ENCODE assay signal across 23 cellular contexts in genomic region chr1:220320709-220321108, GRCh38. TPM values are rescaled to one million over a fixed set of nuclear protein-coding genes. Genes with fewer than 3 reads are reported as not detected.
DNase-seq lines count a peak whose midpoint lies in the region; ATAC-seq, FAIRE-seq and TF ChIP-seq lines count a peak whose summit lies in the region.
"Had no signal": no experiment of that assay in that cellular context is flagged by ENCODE, and none has a peak within 500 bp of the region (broad histone marks: within the 10 kb centered on the region; RNA-seq: fewer than 3 reads in every experiment).

No MANE protein-coding gene starts in this region.

- H3K9ac ChIP-seq in HepG2 (ENCODE audit: insufficient read depth, low read depth, low read length) (no peak overlapping the region), K562 (ENCODE audit: insufficient read depth in 1 of 2, low read depth in 2 of 2, low read length in 2 of 2) (no peak overlapping the region)
- H3K9ac ChIP-seq: BLaER1 had no signal

- no peaks in the 10 kb centered on the region for H3K79me2 ChIP-seq in HepG2 (ENCODE audit: insufficient read depth, low read length)
- H3K79me2 ChIP-seq in K562 (ENCODE audit: control insufficient read depth, insufficient read depth, low read length), result no peaks in the 10 kb centered on the region

- H3K4me1 Mint-ChIP-seq in stimulated activated effector memory CD8-positive, alpha-beta T cell treated with anti-CD3 and anti-CD28 coated beads, Interleukin-12 subunit alpha, Interleukin-12 subunit beta, amount 100 ng/mL, for 72 hours, result no peaks in the 10 kb centered on the region
- H3K4me1 Mint-ChIP-seq: CD14-positive monocyte; CD4-positive, CD25-positive, alpha-beta regulatory T cell had no signal

- H3K9me1 ChIP-seq in K562 (ENCODE audit: control insufficient read depth, insufficient read depth, low read length), result no peaks in the 10 kb centered on the region

- TF ChIP-seq CTCF in HepG2 (CRISPR knock-in tag; IDR thresholded peaks at IDR 0.05) (no peak), right lobe of liver (IDR thresholded peaks at IDR 0.05) (no peak), K562 (IDR thresholded peaks at IDR 0.05 in 2 of 3, conservative IDR thresholded peaks at IDR 0.05 in 1 of 3; ENCODE audit: insufficient read depth in 2 of 3, low read depth in 1 of 3, low read length in 3 of 3) (no peak)

- in situ Hi-C loops in HepG2 (cut with HindIII; ENCODE audit: extremely low pct_ligation_motif_present, low pct_unique_long_range_greater_than_20kb), result no loop called here
- in situ Hi-C loops in K562 (cut with MboI), result no loop called here

- POLR2A ChIA-PET in HepG2 (lab: Yijun Ruan, JAX) (no interaction called here), K562 (lab: Yijun Ruan, JAX) (interaction anchor here (1.1 kb wide), 1 partner anchor 13 kb away, joined by 5 read pairs; no protein-coding TSS in a partner anchor)

- no peak overlapping the region for H3K4me2 ChIP-seq in HepG2 (ENCODE audit: low read depth, low read length)
- H3K4me2 ChIP-seq in K562 (ENCODE audit: insufficient read depth, low read length), result no peak overlapping the region
- H3K4me2 ChIP-seq: BLaER1 had no signal

- no peak for ATAC-seq in HepG2
- no peak for ATAC-seq in right lobe of liver
- no peak for ATAC-seq in K562
- ATAC-seq in stimulated activated effector memory CD8-positive, alpha-beta T cell treated with anti-CD3 and anti-CD28 coated beads, Interleukin-12 subunit alpha, Interleukin-12 subunit beta, amount 100 ng/mL, for 72 hours, result no peak

- H2AFZ ChIP-seq in HepG2 (ENCODE audit: low read length), result no peak overlapping the region
- no peak overlapping the region for H2AFZ ChIP-seq in K562 (ENCODE audit: low read depth, low read length)

- H3K4me3 Mint-ChIP-seq in stimulated activated effector memory CD8-positive, alpha-beta T cell treated with anti-CD3 and anti-CD28 coated beads, Interleukin-12 subunit alpha, Interleukin-12 subunit beta, amount 100 ng/mL, for 72 hours, result no peak overlapping the region
- H3K4me3 Mint-ChIP-seq: CD4-positive, alpha-beta memory T cell; CD4-positive, CD25-positive, alpha-beta regulatory T cell; CD8-positive, alpha-beta memory T cell had no signal

- WGBS in HepG2 (ENCODE audit: low lambda C conversion rate), result 0% methylated on average over 2 of the region's 2 CpGs
- WGBS in right lobe of liver (ENCODE audit: insufficient coverage, low coverage, low lambda C conversion rate, missing lambda C conversion rate), result no CpG with 5 or more reads among the region's 2 CpGs
- WGBS in K562 (ENCODE audit: insufficient coverage, low coverage, missing lambda C conversion rate), result 0% methylated on average over 2 of the region's 2 CpGs

- TF ChIP-seq POLR2A in HepG2 (IDR thresholded peaks at IDR 0.05; ENCODE audit: insufficient read depth in 1 of 2, low read depth in 2 of 2, low read length in 2 of 2) (no peak), right lobe of liver (IDR thresholded peaks at IDR 0.05) (no peak), K562 (conservative IDR thresholded peaks at IDR 0.05) (no peak)

- H3K9me3 Mint-ChIP-seq in stimulated activated effector memory CD8-positive, alpha-beta T cell treated with anti-CD3 and anti-CD28 coated beads, Interleukin-12 subunit alpha, Interleukin-12 subunit beta, amount 100 ng/mL, for 72 hours, result no peaks in the 10 kb centered on the region
- H3K9me3 Mint-ChIP-seq: CD4-positive, alpha-beta memory T cell; CD8-positive, alpha-beta memory T cell had no signal

- H3K4me3 ChIP-seq in HepG2 (replicated peaks in 1 of 3; ENCODE audit: insufficient read depth in 1 of 3, low read depth in 2 of 3, low read length in 3 of 3), result no peak overlapping the region
- no peak overlapping the region for H3K4me3 ChIP-seq in right lobe of liver
- no peak overlapping the region for H3K4me3 ChIP-seq in K562
- H3K4me3 ChIP-seq: BLaER1 had no signal

- no peaks in the 10 kb centered on the region for H3K9me3 ChIP-seq in HepG2 (ENCODE audit: low read length)
- H3K9me3 ChIP-seq in right lobe of liver, result no peaks in the 10 kb centered on the region
- no peaks in the 10 kb centered on the region for H3K9me3 ChIP-seq in K562 (replicated peaks; ENCODE audit: control insufficient read depth, insufficient read depth, low read depth, low read length)
- H3K9me3 ChIP-seq: BE2C, BLaER1 had no signal

- no peak for TF ChIP-seq EP300 in HepG2 (IDR thresholded peaks at IDR 0.05; ENCODE audit: low read depth in 2 of 2, low read length in 2 of 2)
- TF ChIP-seq EP300 in HepG2 (CRISPR knock-in tag; IDR thresholded peaks at IDR 0.05; ENCODE audit: borderline replicate concordance), result no peak
- TF ChIP-seq EP300 in K562 (IDR thresholded peaks at IDR 0.05; ENCODE audit: low read length), result no peak

- no peak for FAIRE-seq in HepG2 (lab: Jason Lieb, UNC)
- no peak for FAIRE-seq in K562 (lab: Jason Lieb, UNC)
- FAIRE-seq: G401.6, GM12891, GM19239 had no signal

- no peaks in the 10 kb centered on the region for H3K36me3 Mint-ChIP-seq in stimulated activated effector memory CD8-positive, alpha-beta T cell treated with anti-CD3 and anti-CD28 coated beads, Interleukin-12 subunit alpha, Interleukin-12 subunit beta, amount 100 ng/mL, for 72 hours
- H3K36me3 Mint-ChIP-seq: CD14-positive monocyte; CD4-positive, alpha-beta memory T cell; CD4-positive, CD25-positive, alpha-beta regulatory T cell; CD8-positive, alpha-beta memory T cell had no signal

- H3K4me1 ChIP-seq in HepG2 (ENCODE audit: insufficient read depth, low read length) (no peaks in the 10 kb centered on the region), right lobe of liver (no peaks in the 10 kb centered on the region), K562 (replicated peaks in 1 of 2; ENCODE audit: control insufficient read depth in 2 of 2, insufficient read depth in 2 of 2, low read length in 2 of 2) (no peaks in the 10 kb centered on the region)
- H3K4me1 ChIP-seq: BE2C had no signal

- intact Hi-C loops in HepG2 (cut with micrococcal nuclease; ENCODE audit: unreplicated experiment) (no loop called here), right lobe of liver (cut with DNase I) (no loop called here), K562 (cut with micrococcal nuclease) (loop anchor here (1.0 to 2.0 kb wide), 2 partner anchors 24 to 102 kb away; no protein-coding TSS in a partner anchor)

- no TSS peak for BruUV-seq in HepG2 (replicated peaks; lab: Mats Ljungman, UMichigan)
- no TSS peak for BruUV-seq in K562 (replicated peaks; lab: Mats Ljungman, UMichigan)

- H4K20me1 ChIP-seq in HepG2 (ENCODE audit: insufficient read depth, low read length), result no peaks in the 10 kb centered on the region
- no peaks in the 10 kb centered on the region for H4K20me1 ChIP-seq in K562 (replicated peaks; ENCODE audit: control insufficient read depth, insufficient read depth, low read length)
- H4K20me1 ChIP-seq: BLaER1 had no signal

- no peak for TF ChIP-seq RAD21 in HepG2 (CRISPR knock-in tag; IDR thresholded peaks at IDR 0.05)
- TF ChIP-seq RAD21 in K562 (CRISPR knock-in tag; conservative IDR thresholded peaks at IDR 0.05 in 1 of 2, IDR thresholded peaks at IDR 0.05 in 1 of 2), result no peak

- H3K27ac Mint-ChIP-seq in stimulated activated effector memory CD8-positive, alpha-beta T cell treated with anti-CD3 and anti-CD28 coated beads, Interleukin-12 subunit alpha, Interleukin-12 subunit beta, amount 100 ng/mL, for 72 hours, result no peak overlapping the region
- H3K27ac Mint-ChIP-seq: CD4-positive, alpha-beta memory T cell; CD4-positive, CD25-positive, alpha-beta regulatory T cell; CD8-positive, alpha-beta memory T cell had no signal

- DNase-seq in HepG2 (ENCODE audit: low spot score), result no peak
- DNase-seq in right lobe of liver, result no peak
- DNase-seq in K562 (ENCODE audit: extremely low read depth in 1 of 4, low spot score in 3 of 4), result no peak
- no peak for DNase-seq in NCI-H524 (lab: John Stamatoyannopoulos, UW)
- DNase-seq in stimulated activated effector memory CD8-positive, alpha-beta T cell treated with anti-CD3 and anti-CD28 coated beads, Interleukin-12 subunit alpha, Interleukin-12 subunit beta, amount 100 ng/mL, for 72 hours (ENCODE audit: low spot score in 2 of 2), result no peak
- DNase-seq: ACHN; BE2C; C1 segment of cervical spinal cord; CD4-positive, alpha-beta memory T cell; CD4-positive, CD25-positive, alpha-beta regulatory T cell; CD8-positive, alpha-beta memory T cell; COR-L47; DMS 273 treated with DMSO at 0.1 percent for 48 hours; DMS153; DMS53; DMS79; GF-D8 had no signal

- H3K36me3 ChIP-seq in HepG2 (replicated peaks in 1 of 2; ENCODE audit: control insufficient read depth in 1 of 2, insufficient read depth in 2 of 2, low read length in 2 of 2) (no peaks in the 10 kb centered on the region), right lobe of liver (no peaks in the 10 kb centered on the region), K562 (ENCODE audit: control insufficient read depth, insufficient read depth, low read length) (no peaks in the 10 kb centered on the region)
- H3K36me3 ChIP-seq: BE2C, BLaER1 had no signal

- peaks cover 0 to 3% of the 10 kb centered on the region in 2 experiments; a peak in 1 of 5 replicates for H3K27me3 ChIP-seq in HepG2 (ENCODE audit: control insufficient read depth in 1 of 2, insufficient read depth in 2 of 2, low read length in 2 of 2)
- H3K27me3 ChIP-seq in right lobe of liver, result no peaks in the 10 kb centered on the region
- H3K27me3 ChIP-seq in K562 (ENCODE audit: control insufficient read depth in 2 of 2, insufficient read depth in 2 of 2, low read length in 2 of 2), result peaks cover 5 to 18% of the 10 kb centered on the region in 2 experiments; a peak in 3 of 5 replicates
- H3K27me3 ChIP-seq: BE2C, BLaER1 had no signal

- H3K27ac ChIP-seq in HepG2 (ENCODE audit: extremely low read length, insufficient read depth, low read length), result no peak overlapping the region
- no peak overlapping the region for H3K27ac ChIP-seq in right lobe of liver
- no peak overlapping the region for H3K27ac ChIP-seq in K562 (ENCODE audit: extremely low read depth, low read depth, low read length)
- H3K27ac ChIP-seq: 22Rv1, BLaER1 had no signal

- CTCF ChIA-PET in HepG2 (lab: Yijun Ruan, JAX; ENCODE audit: low intra/inter-chr PET ratio, low total read pairs) (no interaction called here), K562 (lab: Yijun Ruan, JAX; ENCODE audit: low intra/inter-chr PET ratio) (no interaction called here)

RNA-seq across cellular contexts. Expression of gene RAB3GAP2, which starts 48.5 kb away (rescaled TPM):
- total RNA-seq in HepG2 (2016; rRNA removed; fragmentation: Illumina TruSeq; extraction: Trizol), result 25.0 and 34.2 TPM in 2 replicates
- 3.0 and 4.3 TPM in 2 replicates for total RNA-seq in HepG2 (2016; cell fraction: cytosol; rRNA removed; fragmentation: Illumina TruSeq; extraction: Trizol; ENCODE audit: low read depth)
- total RNA-seq in HepG2 (2016; cell fraction: insoluble cytoplasmic fraction; rRNA removed; fragmentation: Illumina TruSeq; extraction: Trizol), result 23.7 and 27.2 TPM in 2 replicates
- 7.6 and 8.8 TPM in 2 replicates for total RNA-seq in HepG2 (2016; cell fraction: membrane; rRNA removed; fragmentation: Illumina TruSeq; extraction: Trizol)
- 32.3 and 37.1 TPM in 2 replicates for total RNA-seq in HepG2 (2016; cell fraction: nucleus; rRNA removed; fragmentation: Illumina TruSeq; extraction: Trizol)
- polyA plus RNA-seq in HepG2 (2011; rRNA removed), result 16.2 and 22.6 TPM in 2 replicates
- 7.8 and 9.2 TPM in 2 replicates for polyA plus RNA-seq in HepG2 (2011; cell fraction: cytosol; rRNA removed)
- 18.5 and 18.9 TPM in 2 replicates for polyA plus RNA-seq in HepG2 (2011; cell fraction: nucleus; rRNA removed)
- 14.1 and 15.5 TPM in 2 replicates for polyA plus RNA-seq in HepG2 (2012)
- polyA plus RNA-seq in HepG2 (2016; cell fraction: cytosol; fragmentation: Illumina TruSeq; extraction: Trizol; ENCODE audit: low read depth), result 0.96 and 1.1 TPM in 2 replicates
- polyA plus RNA-seq in HepG2 (2016; cell fraction: insoluble cytoplasmic fraction; fragmentation: Illumina TruSeq; extraction: Trizol; ENCODE audit: low read depth), result 13.9 and 14.7 TPM in 2 replicates
- polyA plus RNA-seq in HepG2 (2016; cell fraction: membrane; fragmentation: Illumina TruSeq; extraction: Trizol; ENCODE audit: low read depth), result 2.2 and 2.5 TPM in 2 replicates
- 29.6 and 30.6 TPM in 2 replicates for polyA plus RNA-seq in HepG2 (2016; cell fraction: nucleus; fragmentation: Illumina TruSeq; extraction: Trizol; ENCODE audit: insufficient read depth, low read depth)
- 66.6 and 87.3 TPM in 2 replicates for polyA minus RNA-seq in HepG2 (2011; rRNA and poly(A)+ RNA removed; ENCODE audit: low replicate concordance)
- 24.9 and 27.7 TPM in 2 replicates for polyA minus RNA-seq in HepG2 (2011; cell fraction: cytosol; rRNA and poly(A)+ RNA removed)
- polyA minus RNA-seq in HepG2 (2011; cell fraction: nucleus; rRNA and poly(A)+ RNA removed), result 47.5 and 55.6 TPM in 2 replicates
- 10 to 100 TPM; 13.3 to 20.4 (median 18.4) TPM for total RNA-seq in right lobe of liver
- 61.7 and 148 TPM in 2 replicates for total RNA-seq in K562 (2011; cell fraction: chromatin; rRNA removed; ENCODE audit: low replicate concordance)
- 21.7 and 33.6 TPM in 2 replicates for total RNA-seq in K562 (2011; cell fraction: nucleolus; rRNA removed)
- total RNA-seq in K562 (2011; cell fraction: nucleoplasm; rRNA removed), result 48.9 and 50.8 TPM in 2 replicates
- total RNA-seq in K562 (2014; rRNA removed), result 21.1 and 21.4 TPM in 2 replicates
- 39.5 and 40.1 TPM in 2 replicates for total RNA-seq in K562 (2014; rRNA removed; fragmentation: Illumina TruSeq; extraction: Trizol)
- 30.3 and 33.2 TPM in 2 replicates for total RNA-seq in K562 (2015; rRNA removed; fragmentation: Illumina TruSeq; extraction: Trizol)
- 48.7 and 50.0 TPM in 2 replicates for total RNA-seq in K562 (2021)
- 46.1 and 69.1 TPM in 2 replicates for polyA plus RNA-seq in K562 (2011; rRNA removed)
- 21.1 and 29.2 TPM in 2 replicates for polyA plus RNA-seq in K562 (2011; cell fraction: cytosol; rRNA removed)
- polyA plus RNA-seq in K562 (2011; cell fraction: nucleus; rRNA removed), result 49.6 and 50.5 TPM in 2 replicates
- polyA plus RNA-seq in K562 (2012), result 25.3 and 31.0 TPM in 2 replicates
- polyA plus RNA-seq in K562 (2014; fragmentation: Illumina TruSeq; extraction: Trizol), result 28.1 and 32.2 TPM in 2 replicates
- 10 to 100 TPM; 14.1 to 17.2 TPM for polyA plus RNA-seq in K562 (2014; fragmentation: Nextera tagmentation; extraction: Ambion mirVana)
- polyA plus RNA-seq in K562 (2014; rRNA removed), result 19.1 and 23.2 TPM in 2 replicates
- polyA minus RNA-seq in K562 (2011; rRNA and poly(A)+ RNA removed), result 224 and 294 TPM in 2 replicates
- polyA minus RNA-seq in K562 (2011; cell fraction: cytosol; rRNA and poly(A)+ RNA removed), result 23.4 and 60.6 TPM in 2 replicates
- 26.7 and 41.5 TPM in 2 replicates for polyA minus RNA-seq in K562 (2011; cell fraction: nucleus; rRNA and poly(A)+ RNA removed)

Comparison
In these comparisons a context has a peak if more than half of its experiments do, and no peak if none do; other contexts are left out.
1. Of the 241 proteins assayed by ChIP-seq in both HepG2 and K562: peak only in HepG2: none; only in K562: MAFG; in both: MAFF and MAFK; in neither: 238.